ENCODE assay signal across 11 cellular contexts in genomic region chr4:100106982-100107381, GRCh38.
DNase-seq lines count a peak whose midpoint lies in the region; ATAC-seq, FAIRE-seq and TF ChIP-seq lines count a peak whose summit lies in the region.
"Had no signal": no experiment of that assay in that cellular context is flagged by ENCODE, and none has a peak within 500 bp of the region (broad histone marks: within the 10 kb centered on the region; RNA-seq: fewer than 3 reads in every experiment).

No MANE protein-coding gene starts in this region.

- no peak overlapping the region for H3K4me3 Mint-ChIP-seq in glutamatergic neuron (ENCODE audit: unreplicated experiment)

- no peak for TF ChIP-seq POLR2A in GM12892 (IDR thresholded peaks at IDR 0.05; ENCODE audit: low read depth, low read length)

- ATAC-seq in GM21515 (IDR thresholded peaks at IDR 0.05; ENCODE audit: unreplicated experiment) (peak; percentile 90), HG03460 (IDR thresholded peaks at IDR 0.05; ENCODE audit: unreplicated experiment) (peak; percentile 99), aorta (ENCODE audit: low FRiP score) (no peak)
- ATAC-seq: gastroesophageal sphincter had no signal

- no peaks in the 10 kb centered on the region for H3K4me1 Mint-ChIP-seq in glutamatergic neuron (ENCODE audit: low read depth, unreplicated experiment)

- intact Hi-C loops in aorta (cut with DNase I): no loop called here

- WGBS in aorta, 2 donors: 57 to 67% methylated on average over 1 of the region's 1 CpG

- H3K36me3 ChIP-seq in aorta (ENCODE audit: control insufficient read depth in 1 of 2, insufficient read depth in 2 of 2, low read length in 1 of 2): no peaks in the 10 kb centered on the region
- H3K36me3 ChIP-seq: gastroesophageal sphincter had no signal

- peaks cover 3% of the 10 kb centered on the region for H3K9me3 Mint-ChIP-seq in glutamatergic neuron (ENCODE audit: unreplicated experiment)

- H3K4me1 ChIP-seq in aorta (ENCODE audit: control insufficient read depth in 1 of 2, insufficient read depth in 2 of 2, low read length in 2 of 2): no peaks in the 10 kb centered on the region
- H3K4me1 ChIP-seq: gastroesophageal sphincter had no signal

- H3K27ac Mint-ChIP-seq in glutamatergic neuron (ENCODE audit: unreplicated experiment): no peak overlapping the region

- H3K27me3 ChIP-seq in aorta (ENCODE audit: control insufficient read depth in 1 of 2, insufficient read depth in 2 of 2, low read length in 1 of 2): no peaks in the 10 kb centered on the region
- H3K27me3 ChIP-seq: gastroesophageal sphincter had no signal

- no peak for TF ChIP-seq CTCF in glutamatergic neuron (IDR thresholded peaks at IDR 0.05; ENCODE audit: partially characterized antibody, unreplicated experiment)

- FAIRE-seq in GM12892 (lab: Jason Lieb, UNC): peak; percentile 82

- H3K27me3 Mint-ChIP-seq in glutamatergic neuron (ENCODE audit: unreplicated experiment): no peaks in the 10 kb centered on the region

- no peak for DNase-seq in GM12892 (ENCODE audit: insufficient read length)
- DNase-seq in central memory CD4-positive, alpha-beta T cell: peak; percentile 28
- DNase-seq in NCI-H82 treated with DMSO at 0.1 percent for 48 hours (lab: John Stamatoyannopoulos, UW; ENCODE audit: unreplicated experiment): no peak
- DNase-seq in SHP77 treated with DMSO at 0.1 percent for 48 hours (lab: John Stamatoyannopoulos, UW): no peak
- DNase-seq in glutamatergic neuron: no peak
- no peak for DNase-seq in aorta
- DNase-seq: GF-D8, NCI-H2171 had no signal

- no peak overlapping the region for H3K4me3 ChIP-seq in aorta (ENCODE audit: low read length in 2 of 2)
- H3K4me3 ChIP-seq: gastroesophageal sphincter had no signal

- H3K27ac ChIP-seq in aorta (ENCODE audit: low read depth in 1 of 2, low read length in 2 of 2): no peak overlapping the region
- H3K27ac ChIP-seq: gastroesophageal sphincter had no signal

- no peaks in the 10 kb centered on the region for H3K36me3 Mint-ChIP-seq in glutamatergic neuron (ENCODE audit: unreplicated experiment)

- H3K9me3 ChIP-seq in aorta (ENCODE audit: control insufficient read depth, low read length): no peaks in the 10 kb centered on the region
- H3K9me3 ChIP-seq: gastroesophageal sphincter had no signal
